Comparison of ENCODE assay signal across 23 cellular contexts in the genomic region with DNA sequence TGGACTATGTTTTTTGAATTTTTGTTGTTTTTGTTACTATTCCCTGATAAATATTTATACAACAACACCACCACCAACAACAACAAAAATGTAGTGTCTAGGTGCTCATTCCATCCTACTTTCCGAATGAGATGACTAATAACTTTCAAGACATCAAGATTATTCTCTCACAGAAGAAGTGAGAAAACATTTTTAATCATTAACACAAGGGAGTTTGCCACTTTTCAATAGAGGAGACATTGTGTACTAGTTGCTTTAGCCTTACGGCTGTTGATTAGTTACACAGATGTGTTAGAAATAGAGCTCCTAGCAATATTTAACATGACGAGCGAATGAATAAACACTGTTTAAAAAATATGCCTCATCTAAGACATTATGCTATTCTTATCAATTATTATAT.
DNase-seq lines count a peak whose midpoint lies in the region; ATAC-seq, FAIRE-seq and TF ChIP-seq lines count a peak whose summit lies in the region.
"Had no signal": no experiment of that assay in that cellular context is flagged by ENCODE, and none has a peak within 500 bp of the region (broad histone marks: within the 10 kb centered on the region; RNA-seq: fewer than 3 reads in every experiment).

No MANE protein-coding gene starts in this region.

- POLR2A ChIA-PET in GM12878 (lab: Charles Lee) = no interaction called here
- POLR2A ChIA-PET in OCI-LY7 (lab: Charles Lee) = interaction anchor here (0.5 kb wide), 1 partner anchor 415 kb away, joined by 4 read pairs; no protein-coding TSS in a partner anchor

- H3K27me3 ChIP-seq in GM12878 (replicated peaks in 1 of 2; ENCODE audit: control insufficient read depth in 2 of 2, insufficient read depth in 2 of 2, low read length in 1 of 2) (no peaks in the 10 kb centered on the region), smooth muscle cell (ENCODE audit: low read depth) (no peaks in the 10 kb centered on the region)
- H3K27me3 ChIP-seq: vagina had no signal

- TF ChIP-seq CTCF in GM12878 (IDR thresholded peaks at IDR 0.05 in 2 of 3, conservative IDR thresholded peaks at IDR 0.05 in 1 of 3; ENCODE audit: control insufficient read depth in 2 of 3, extremely low read depth in 1 of 3, insufficient read depth in 1 of 3, low read depth in 3 of 3, low read length in 3 of 3) = no peak
- no peak for TF ChIP-seq CTCF in smooth muscle cell (IDR thresholded peaks at IDR 0.05; ENCODE audit: borderline replicate concordance, insufficient read depth, poor library complexity, severe bottlenecking)
- no peak for TF ChIP-seq CTCF in OCI-LY7 (conservative IDR thresholded peaks at IDR 0.05; ENCODE audit: low read length)

- H3K36me3 Mint-ChIP-seq in activated T-helper 2 cell treated with anti-CD3 and anti-CD28 coated beads, Interferon-gamma antibody, Interleukin-2, Interleukin-4, amounts not matched to agents 10 μg/mL and 5 μg/mL and 100 μg/mL, durations not matched to agents 14 hours and 24 hours and 36 hours (ENCODE audit: low read depth) = no peaks in the 10 kb centered on the region
- H3K36me3 Mint-ChIP-seq: mesothelial cell of epicardium had no signal

- H3K4me1 Mint-ChIP-seq in activated T-helper 2 cell treated with anti-CD3 and anti-CD28 coated beads, Interferon-gamma antibody, Interleukin-2, Interleukin-4, amounts not matched to agents 10 μg/mL and 5 μg/mL and 100 μg/mL, durations not matched to agents 14 hours and 24 hours and 36 hours (ENCODE audit: low read depth) = no peaks in the 10 kb centered on the region
- H3K4me1 Mint-ChIP-seq: activated B cell treated with CpG ODN at 0.5 μM for 24 hours, mesothelial cell of epicardium, nephron progenitor cell had no signal

- SMC1A ChIA-PET in GM12878 (lab: Charles Lee; ENCODE audit: uncharacterized antibody, unreplicated experiment) = interaction anchor here (0.7 to 2.4 kb wide), 3 partner anchors 10 to 37 kb away, joined by 3 to 7 read pairs (median 3); no protein-coding TSS in a partner anchor

- H3K9me2 ChIP-seq in OCI-LY7 (ENCODE audit: insufficient read depth, low read length) = no peaks in the 10 kb centered on the region

- H3K9me3 Mint-ChIP-seq in activated T-helper 2 cell treated with anti-CD3 and anti-CD28 coated beads, Interferon-gamma antibody, Interleukin-2, Interleukin-4, amounts not matched to agents 10 μg/mL and 5 μg/mL and 100 μg/mL, durations not matched to agents 14 hours and 24 hours and 36 hours = peaks cover 7% of the 10 kb centered on the region
- H3K9me3 Mint-ChIP-seq: activated B cell treated with CpG ODN at 0.5 μM for 24 hours had no signal

- no peaks in the 10 kb centered on the region for H3K27me3 Mint-ChIP-seq in activated T-helper 2 cell treated with anti-CD3 and anti-CD28 coated beads, Interferon-gamma antibody, Interleukin-2, Interleukin-4, amounts not matched to agents 10 μg/mL and 5 μg/mL and 100 μg/mL, durations not matched to agents 14 hours and 24 hours and 36 hours (ENCODE audit: low read depth)
- H3K27me3 Mint-ChIP-seq: activated B cell treated with CpG ODN at 0.5 μM for 24 hours; CD4-positive, alpha-beta T cell had no signal

- 34% methylated on average over 4 of the region's 4 CpGs for WGBS in GM12878 (ENCODE audit: insufficient coverage, insufficient replicate concordance, low lambda C conversion rate, missing lambda C conversion rate)
- 92% methylated on average over 4 of the region's 4 CpGs for WGBS in smooth muscle cell (ENCODE audit: low lambda C conversion rate)

- H3K9me3 ChIP-seq in GM12878 (replicated peaks; ENCODE audit: control insufficient read depth, insufficient read depth, low read length) = no peaks in the 10 kb centered on the region
- no peaks in the 10 kb centered on the region for H3K9me3 ChIP-seq in smooth muscle cell (replicated peaks; ENCODE audit: low read depth)
- H3K9me3 ChIP-seq in OCI-LY7 (ENCODE audit: low read length) = no peaks in the 10 kb centered on the region
- H3K9me3 ChIP-seq: vagina had no signal

- TF ChIP-seq POLR2A in GM12878 (IDR thresholded peaks at IDR 0.05; ENCODE audit: low read depth, low read length) = no peak

- intact Hi-C loops in GM12878 (cut with micrococcal nuclease; ENCODE audit: unreplicated experiment) = no loop called here
- intact Hi-C loops in OCI-LY7 (cut with micrococcal nuclease; ENCODE audit: unreplicated experiment) = no loop called here
- intact Hi-C loops in activated T-helper 2 cell treated with anti-CD3 and anti-CD28 coated beads, Interferon-gamma antibody, Interleukin-2, Interleukin-4, amounts not matched to agents 10 μg/mL and 5 μg/mL and 100 μg/mL, durations not matched to agents 14 hours and 24 hours and 36 hours (cut with micrococcal nuclease) = no loop called here

- ATAC-seq in GM18870 (IDR thresholded peaks at IDR 0.05; ENCODE audit: unreplicated experiment) (peak; percentile 92), GM21619 (IDR thresholded peaks at IDR 0.05; ENCODE audit: unreplicated experiment) (peak; percentile 91), HG03139 (IDR thresholded peaks at IDR 0.05; ENCODE audit: unreplicated experiment) (peak; percentile 74), GM12878 (peak; percentile 89)
- ATAC-seq: HCT116, left lobe of liver had no signal

- no peak overlapping the region for H3K4me3 ChIP-seq in GM12878
- no peak overlapping the region for H3K4me3 ChIP-seq in smooth muscle cell
- H3K4me3 ChIP-seq in OCI-LY7 (ENCODE audit: low read depth, low read length, poor library complexity, severe bottlenecking) = no peak overlapping the region
- H3K4me3 ChIP-seq: PC-9, vagina had no signal

- H3K36me3 ChIP-seq in GM12878 (ENCODE audit: control insufficient read depth in 2 of 2, insufficient read depth in 2 of 2, low read length in 1 of 2) (no peaks in the 10 kb centered on the region), smooth muscle cell (ENCODE audit: low read depth) (no peaks in the 10 kb centered on the region), OCI-LY7 (ENCODE audit: insufficient read depth, low read length) (no peaks in the 10 kb centered on the region)
- H3K36me3 ChIP-seq: vagina had no signal

- H2AFZ ChIP-seq in GM12878 (ENCODE audit: control insufficient read depth, low read depth, low read length) (no peak overlapping the region), smooth muscle cell (ENCODE audit: low read depth) (no peak overlapping the region), OCI-LY7 (ENCODE audit: low read length) (no peak overlapping the region)
- H2AFZ ChIP-seq: PC-9 had no signal

- BruUV-seq in GM12878 (replicated peaks; lab: Mats Ljungman, UMichigan) = no TSS peak
- BruUV-seq in OCI-LY7 (replicated peaks; lab: Mats Ljungman, UMichigan) = no TSS peak

- H3K4me3 Mint-ChIP-seq in activated T-helper 2 cell treated with anti-CD3 and anti-CD28 coated beads, Interferon-gamma antibody, Interleukin-2, Interleukin-4, amounts not matched to agents 10 μg/mL and 5 μg/mL and 100 μg/mL, durations not matched to agents 14 hours and 24 hours and 36 hours (ENCODE audit: low read depth) = no peak overlapping the region
- H3K4me3 Mint-ChIP-seq: activated B cell treated with CpG ODN at 0.5 μM for 24 hours; CD4-positive, alpha-beta T cell; mesothelial cell of epicardium; nephron progenitor cell had no signal

- H4K20me1 ChIP-seq in GM12878 (ENCODE audit: control insufficient read depth, insufficient read depth) (no peaks in the 10 kb centered on the region), smooth muscle cell (ENCODE audit: low read depth) (no peaks in the 10 kb centered on the region), OCI-LY7 (ENCODE audit: insufficient read depth, low read length) (no peaks in the 10 kb centered on the region)

- peak; percentile 4 for DNase-seq in GM12878 (ENCODE audit: low read depth, low spot score)
- no peak for DNase-seq in activated naive CD4-positive, alpha-beta T cell treated with Interleukin-2 at 50 U/mL for 16 hours
- no peak for DNase-seq in smooth muscle cell (lab: John Stamatoyannopoulos, UW; ENCODE audit: unreplicated experiment)
- no peak for DNase-seq in OCI-LY7 (ENCODE audit: low spot score)
- no peak for DNase-seq in activated T-helper 2 cell treated with anti-CD3 and anti-CD28 coated beads, Interferon-gamma antibody, Interleukin-2, Interleukin-4, amounts not matched to agents 10 μg/mL and 5 μg/mL and 100 μg/mL, durations not matched to agents 14 hours and 24 hours and 36 hours (ENCODE audit: low spot score)
- DNase-seq: activated B cell treated with CpG ODN at 0.5 μM for 24 hours; activated CD8-positive, alpha-beta memory T cell treated with anti-CD3 and anti-CD28 coated beads for 24 hours; CD4-positive, alpha-beta T cell; NCI-H1105; NCI-H2107; NCI-H526 treated with DMSO at 0.1 percent for 48 hours; nephron progenitor cell; PC-9; stimulated activated CD4-positive, alpha-beta T cell treated with anti-CD3 and anti-CD28 coated beads, Interleukin-4, amount 100 ng/mL, for 4 hours; substantia nigra had no signal

- H3K9ac ChIP-seq in GM12878 (ENCODE audit: control insufficient read depth, insufficient read depth, low read length) (no peak overlapping the region), smooth muscle cell (ENCODE audit: low read depth) (no peak overlapping the region)

- no peak for FAIRE-seq in GM12878 (lab: Jason Lieb, UNC)
- FAIRE-seq: bronchial epithelial cell had no signal

- H3K4me2 ChIP-seq in GM12878 (ENCODE audit: control insufficient read depth, insufficient read depth) = no peak overlapping the region
- H3K4me2 ChIP-seq in smooth muscle cell = no peak overlapping the region
- no peak overlapping the region for H3K4me2 ChIP-seq in OCI-LY7 (ENCODE audit: low read length)
- H3K4me2 ChIP-seq: PC-9 had no signal

- RAD21 ChIA-PET in GM12878 (lab: Charles Lee; ENCODE audit: unreplicated experiment) = interaction anchor here (1.1 to 2.9 kb wide), 4 partner anchors 18 to 49 kb away, joined by 3 to 16 read pairs (median 4); no protein-coding TSS in a partner anchor

- in situ Hi-C loops in GM12878 (cut with MboI) = no loop called here

- H3K27ac Mint-ChIP-seq in activated T-helper 2 cell treated with anti-CD3 and anti-CD28 coated beads, Interferon-gamma antibody, Interleukin-2, Interleukin-4, amounts not matched to agents 10 μg/mL and 5 μg/mL and 100 μg/mL, durations not matched to agents 14 hours and 24 hours and 36 hours = no peak overlapping the region
- H3K27ac Mint-ChIP-seq: activated B cell treated with CpG ODN at 0.5 μM for 24 hours; CD4-positive, alpha-beta T cell; mesothelial cell of epicardium; nephron progenitor cell had no signal

- H3K79me2 ChIP-seq in GM12878 (ENCODE audit: control insufficient read depth, insufficient read depth, low read length) (no peaks in the 10 kb centered on the region), smooth muscle cell (ENCODE audit: low read depth) (no peaks in the 10 kb centered on the region), OCI-LY7 (ENCODE audit: insufficient read depth, low read depth, low read length) (no peaks in the 10 kb centered on the region)

- TF ChIP-seq EP300 in GM12878 (IDR thresholded peaks at IDR 0.05; ENCODE audit: borderline replicate concordance in 1 of 2, control insufficient read depth in 1 of 2, low read depth in 2 of 2, low read length in 2 of 2) = 0 out of 4 replicates have a peak, but pooled peaks of 1 of the 2 experiments have one; percentile 8

- H3F3A ChIP-seq in smooth muscle cell (ENCODE audit: low read depth) = no peaks in the 10 kb centered on the region

- TF ChIP-seq RAD21 in GM12878 (IDR thresholded peaks at IDR 0.05; ENCODE audit: insufficient read depth, low read depth, low read length) = no peak

- no peak overlapping the region for H3K27ac ChIP-seq in GM12878 (ENCODE audit: control insufficient read depth, insufficient read depth)
- no peak overlapping the region for H3K27ac ChIP-seq in smooth muscle cell (ENCODE audit: low read depth)
- H3K27ac ChIP-seq in OCI-LY7 (ENCODE audit: low read depth, low read length, poor library complexity, severe bottlenecking) = no peak overlapping the region
- H3K27ac ChIP-seq: PC-9, vagina had no signal

- H3K4me1 ChIP-seq in GM12878 (ENCODE audit: control insufficient read depth, insufficient read depth, low read length) (no peaks in the 10 kb centered on the region), smooth muscle cell (ENCODE audit: low read depth) (no peaks in the 10 kb centered on the region), OCI-LY7 (ENCODE audit: insufficient read depth, low read length, poor library complexity, severe bottlenecking) (no peaks in the 10 kb centered on the region)
- H3K4me1 ChIP-seq: vagina had no signal

- CTCF ChIA-PET in GM12878 (lab: Yijun Ruan, JAX) (no interaction called here), OCI-LY7 (lab: Charles Lee; ENCODE audit: unreplicated experiment) (no interaction called here)
